Comparison of ENCODE assay signal across 14 cellular contexts in the genomic region with DNA sequence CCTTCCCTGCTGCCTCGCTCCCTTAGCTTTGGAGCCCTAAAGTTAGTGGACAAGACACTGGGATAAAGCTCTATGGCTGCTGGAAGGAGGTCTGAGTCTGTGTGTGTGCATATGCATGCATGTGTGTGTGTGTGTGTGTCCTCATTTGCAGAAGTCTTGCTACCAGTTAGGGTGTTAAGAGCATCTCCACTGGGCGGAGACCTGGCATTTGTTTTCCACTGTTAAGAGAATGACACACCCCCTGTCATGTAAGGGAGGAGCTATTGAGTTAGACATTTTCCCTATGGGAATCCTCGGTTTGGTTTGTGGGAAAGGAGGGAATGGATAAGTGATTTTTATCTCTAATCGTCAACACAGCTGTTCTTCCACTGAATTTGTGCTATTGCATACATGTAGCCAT. TPM values are rescaled to one million over a fixed set of nuclear protein-coding genes. Genes with fewer than 3 reads are reported as not detected.
DNase-seq lines count a peak whose midpoint lies in the region; ATAC-seq and TF ChIP-seq lines count a peak whose summit lies in the region.
"Had no signal": no experiment of that assay in that cellular context is flagged by ENCODE, and none has a peak within 500 bp of the region (broad histone marks: within the 10 kb centered on the region; RNA-seq: fewer than 3 reads in every experiment).

No MANE protein-coding gene starts in this region.

- no peak overlapping the region for H2BK20ac ChIP-seq in H9 (ENCODE audit: low read depth, low read length, poor library complexity, severe bottlenecking)

- WGBS in H9 (ENCODE audit: extremely low coverage, insufficient read length, low lambda C conversion rate) = no CpG with 5 or more reads among the region's 4 CpGs
- 40 to 47% methylated on average over 4 of the region's 4 CpGs for WGBS in gastroesophageal sphincter (ENCODE audit: low coverage in 1 of 2), 2 donors

- H3K23me2 ChIP-seq in H9 (ENCODE audit: insufficient read length, low read depth, low read length, poor library complexity, severe bottlenecking) = peaks cover 3% of the 10 kb centered on the region

- H3K4me1 Mint-ChIP-seq in H9 = peaks cover 28 to 30% of the 10 kb centered on the region in 2 experiments
- H3K4me1 Mint-ChIP-seq in activated T-helper 17 cell treated with anti-CD3 and anti-CD28 coated beads, Interleukin-2, amount 50 U/mL, for 72 hours = no peaks in the 10 kb centered on the region

- H2BK15ac ChIP-seq in H9 (ENCODE audit: low read depth, low read length) = no peak overlapping the region

- no peak for TF ChIP-seq EP300 in gastroesophageal sphincter (IDR thresholded peaks at IDR 0.05)

- no peak overlapping the region for H2AK5ac ChIP-seq in H9 (ENCODE audit: insufficient read length, low read length)

- H3K56ac ChIP-seq in H9 (ENCODE audit: insufficient read length, low read depth, low read length) = no peak overlapping the region

- no peak overlapping the region for H2BK5ac ChIP-seq in H9 (ENCODE audit: insufficient read length, low read length)

- TF ChIP-seq POLR2A in gastroesophageal sphincter (IDR thresholded peaks at IDR 0.05) = no peak

- H4K91ac ChIP-seq in H9 (ENCODE audit: insufficient read length, low read depth, low read length) = no peak overlapping the region

- peaks cover 22 to 39% (median 26%) of the 10 kb centered on the region in 3 experiments; a peak in 6 of 7 replicates for H3K36me3 Mint-ChIP-seq in H9 (ENCODE audit: insufficient read depth in 1 of 3, low read depth in 3 of 3)
- peaks cover 33% of the 10 kb centered on the region for H3K36me3 Mint-ChIP-seq in activated T-helper 17 cell treated with anti-CD3 and anti-CD28 coated beads, Interleukin-2, amount 50 U/mL, for 72 hours (ENCODE audit: low read depth)

- H3K79me1 ChIP-seq in H9 (ENCODE audit: insufficient read depth, low read depth, low read length, poor library complexity, severe bottlenecking) = no peaks in the 10 kb centered on the region

- no peak for ATAC-seq in activated T-helper 17 cell treated with anti-CD3 and anti-CD28 coated beads, Interleukin-2, amount 50 U/mL, for 72 hours (replicated peaks)
- no peak for ATAC-seq in gastroesophageal sphincter
- ATAC-seq: activated CD4-positive, CD25-positive, alpha-beta regulatory T cell treated with anti-CD3 and anti-CD28 coated beads, Interleukin-2, amount 50 U/mL, for 24 hours had no signal

- no peak overlapping the region for H3K4ac ChIP-seq in H9 (ENCODE audit: low read depth, low read length)

- H2AFZ ChIP-seq in H9 (ENCODE audit: low read length) = no peak overlapping the region

- no peaks in the 10 kb centered on the region for H3K79me2 ChIP-seq in H9 (ENCODE audit: insufficient read depth, low read length)

- H3K9ac ChIP-seq in H9 (ENCODE audit: extremely low read depth, insufficient read length, low read length) = no peak overlapping the region
- H3K9ac ChIP-seq: BLaER1 treated with 17β-estradiol and CSF1 and Interleukin-3, amounts not matched to agents 10 nM and 100 nM had no signal

- H3T11ph ChIP-seq in H9 (ENCODE audit: low read length) = no peak overlapping the region

- peak; percentile 59 for DNase-seq in A172 (ENCODE audit: low spot score)
- peak; percentile 50 for DNase-seq in H9
- DNase-seq in NCI-H69 (lab: John Stamatoyannopoulos, UW) = peak; percentile 38
- peak; percentile 52 for DNase-seq in fibroblast of mammary gland (ENCODE audit: low read depth)
- DNase-seq in BE2C = no peak
- no peak for DNase-seq in activated CD4-positive, alpha-beta T cell treated with anti-CD3 and anti-CD28 coated beads for 1 hour
- DNase-seq: brain microvascular endothelial cell, left cardiac atrium, NCI-H1092 treated with DMSO at 0.1 percent for 48 hours had no signal

- H3K4me2 ChIP-seq in H9 (ENCODE audit: insufficient read depth, insufficient read length, low read length) = peak overlapping the region; percentile 30
- H3K4me2 ChIP-seq: BLaER1 treated with 17β-estradiol and CSF1 and Interleukin-3, amounts not matched to agents 10 nM and 100 nM had no signal

- H2BK12ac ChIP-seq in H9 (ENCODE audit: insufficient read length, low read depth, low read length) = no peak overlapping the region

- TF ChIP-seq CTCF in H9 (conservative IDR thresholded peaks at IDR 0.05) (no peak), fibroblast of mammary gland (conservative IDR thresholded peaks at IDR 0.05; ENCODE audit: control insufficient read depth, insufficient read depth, low read depth, low read length) (no peak), BE2C (IDR thresholded peaks at IDR 0.05; ENCODE audit: low read depth, low read length) (no peak), gastroesophageal sphincter (IDR thresholded peaks at IDR 0.05) (no peak)

- no peak overlapping the region for H3K23ac ChIP-seq in H9 (ENCODE audit: insufficient read length, low read depth, low read length)

- H4K5ac ChIP-seq in H9 (ENCODE audit: insufficient read length, low read depth, low read length) = no peak overlapping the region

- peaks cover 4% of the 10 kb centered on the region; the same call in 1 of the 2 replicates for H3K27me3 Mint-ChIP-seq in H9 (ENCODE audit: low read depth)
- H3K27me3 Mint-ChIP-seq in activated T-helper 17 cell treated with anti-CD3 and anti-CD28 coated beads, Interleukin-2, amount 50 U/mL, for 72 hours = no peaks in the 10 kb centered on the region

- no peak overlapping the region for H2BK120ac ChIP-seq in H9 (ENCODE audit: low read depth, low read length, poor library complexity, severe bottlenecking)

- no peak overlapping the region for H4K8ac ChIP-seq in H9 (replicated peaks; ENCODE audit: insufficient read length, low read depth, low read length)

- no peak overlapping the region for H3K4me3 ChIP-seq in fibroblast of mammary gland (ENCODE audit: control insufficient read depth, low read depth, low read length)
- no peak overlapping the region for H3K4me3 ChIP-seq in BE2C (ENCODE audit: low read depth, low read length)
- no peak overlapping the region for H3K4me3 ChIP-seq in gastroesophageal sphincter
- H3K4me3 ChIP-seq: BLaER1 treated with 17β-estradiol and CSF1 and Interleukin-3, amounts not matched to agents 10 nM and 100 nM had no signal

- peak overlapping the region in 1 of 2 experiments; percentile 41; a peak in 3 of 5 replicates for H3K4me3 Mint-ChIP-seq in H9
- no peak overlapping the region for H3K4me3 Mint-ChIP-seq in activated T-helper 17 cell treated with anti-CD3 and anti-CD28 coated beads, Interleukin-2, amount 50 U/mL, for 72 hours

- H4K20me1 ChIP-seq in H9 (ENCODE audit: control insufficient read depth, insufficient read depth, insufficient read length) = no peaks in the 10 kb centered on the region

- H3K14ac ChIP-seq in H9 (ENCODE audit: insufficient read depth, low read length) = no peak overlapping the region

- H3K36me3 ChIP-seq in BE2C (peaks cover 24% of the 10 kb centered on the region), gastroesophageal sphincter (peaks cover 0 to 51% of the 10 kb centered on the region in 2 donors)

- H3K27me3 ChIP-seq in H9 (ENCODE audit: insufficient read depth, low read length) (no peaks in the 10 kb centered on the region), BE2C (no peaks in the 10 kb centered on the region), gastroesophageal sphincter (no peaks in the 10 kb centered on the region)
- H3K27me3 ChIP-seq: BLaER1 treated with 17β-estradiol and CSF1 and Interleukin-3, amounts not matched to agents 10 nM and 100 nM; brain microvascular endothelial cell; neutrophil had no signal

- H3K9me3 Mint-ChIP-seq in H9 = no peaks in the 10 kb centered on the region
- no peaks in the 10 kb centered on the region for H3K9me3 Mint-ChIP-seq in activated T-helper 17 cell treated with anti-CD3 and anti-CD28 coated beads, Interleukin-2, amount 50 U/mL, for 72 hours

- peak overlapping the region in 2 of 3 experiments; percentile 80 to 94; a peak in 3 of 7 replicates for H3K27ac Mint-ChIP-seq in H9
- H3K27ac Mint-ChIP-seq in activated T-helper 17 cell treated with anti-CD3 and anti-CD28 coated beads, Interleukin-2, amount 50 U/mL, for 72 hours = no peak overlapping the region

- H3K18ac ChIP-seq in H9 (ENCODE audit: insufficient read length, low read depth, low read length) = no peak overlapping the region

- H3K9me3 ChIP-seq in H9 (ENCODE audit: control insufficient read depth, low read depth, low read length) (no peaks in the 10 kb centered on the region), BE2C (peaks cover 2% of the 10 kb centered on the region; the same call in 1 of the 2 replicates), gastroesophageal sphincter (no peaks in the 10 kb centered on the region)
- H3K9me3 ChIP-seq: BLaER1 treated with 17β-estradiol and CSF1 and Interleukin-3, amounts not matched to agents 10 nM and 100 nM; neutrophil had no signal

- no peak overlapping the region for H3K27ac ChIP-seq in H9 (ENCODE audit: insufficient read length, low read depth, low read length)
- H3K27ac ChIP-seq in gastroesophageal sphincter = no peak overlapping the region
- H3K27ac ChIP-seq: BLaER1 treated with 17β-estradiol and CSF1 and Interleukin-3, amounts not matched to agents 10 nM and 100 nM; brain microvascular endothelial cell; neutrophil had no signal

- H3K4me1 ChIP-seq in H9 (ENCODE audit: insufficient read depth, low read length) (peaks cover 11% of the 10 kb centered on the region; the same call in 1 of the 2 replicates), BE2C (peaks cover 11% of the 10 kb centered on the region), gastroesophageal sphincter (peaks cover 0 to 3% (median 0%) of the 10 kb centered on the region in 3 donors)

RNA-seq across cellular contexts. Expression of gene ARHGAP23, which starts 24.8 kb away (rescaled TPM):
- 48.9 and 68.6 TPM in 2 replicates for total RNA-seq in A172 (2014; rRNA removed; shearing (Covaris generic))
- total RNA-seq in H9 (2021) (96.3 and 97.9 TPM in 2 replicates), gastroesophageal sphincter (100 to 1,000 TPM in 1 of 4 donors, 10 to 100 TPM in 3; 45.3 to 132 (median 82.8) TPM)
- 1 to 10 TPM in 1 of 2 donors, under 1 TPM in 1; 0.69 to 2.2 TPM for total RNA-seq in activated T-helper 17 cell treated with anti-CD3 and anti-CD28 coated beads, Interleukin-2, amount 50 U/mL, for 72 hours
- 74.5 TPM for polyA plus RNA-seq in BE2C (2012; ENCODE audit: insufficient read depth, insufficient read length, low read depth)

RNA-seq across cellular contexts. Expression of gene SOCS7, which starts 51.8 kb away (rescaled TPM):
- 14.7 and 17.8 TPM in 2 replicates for total RNA-seq in A172 (2014; rRNA removed; shearing (Covaris generic))
- total RNA-seq in H9 (2021) = 28.7 and 31.0 TPM in 2 replicates
- total RNA-seq in activated T-helper 17 cell treated with anti-CD3 and anti-CD28 coated beads, Interleukin-2, amount 50 U/mL, for 72 hours = 10 to 100 TPM; 20.8 to 24.4 TPM
- 18.0 TPM for polyA plus RNA-seq in BE2C (2012; ENCODE audit: insufficient read depth, insufficient read length, low read depth)
- total RNA-seq in gastroesophageal sphincter = 10 to 100 TPM; 13.2 to 19.1 (median 15.7) TPM

RNA-seq across cellular contexts. Expression of gene GPR179, which starts 59.7 kb away (rescaled TPM):
- 0.46 TPM in 1 of 2 replicates, not detected in the other for total RNA-seq in A172 (2014; rRNA removed; shearing (Covaris generic))
- total RNA-seq in H9 (2021) (not detected in 2 replicates), gastroesophageal sphincter (under 1 TPM in 2 of 4 donors, not detected in 2; 0.08 to 0.13 TPM)
- under 1 TPM in 1 of 2 donors, not detected in 1; 0.26 TPM for total RNA-seq in activated T-helper 17 cell treated with anti-CD3 and anti-CD28 coated beads, Interleukin-2, amount 50 U/mL, for 72 hours
- polyA plus RNA-seq in BE2C (2012; ENCODE audit: insufficient read depth, insufficient read length, low read depth) = 0.51 TPM

Comparison
In these comparisons a context has a peak if more than half of its experiments do, and no peak if none do; other contexts are left out.
1. DNase-seq: peak in A172 (single experiment), H9 (single experiment), NCI-H69 (single experiment) and fibroblast of mammary gland (single experiment); none in BE2C (single experiment) and activated CD4-positive, alpha-beta T cell treated with anti-CD3 and anti-CD28 coated beads for 1 hour (single experiment).
2. RNA of gene ARHGAP23, which starts 24.8 kb away (total RNA-seq): 96.3 to 97.9 TPM in H9, 45.3 to 132 TPM in gastroesophageal sphincter and 48.9 to 68.6 TPM in A172; 0.69 to 2.2 TPM in activated T-helper 17 cell treated with anti-CD3 and anti-CD28 coated beads, Interleukin-2, amount 50 U/mL, for 72 hours; every median in the first group is over 10 times any median in the second.